Comparison of ENCODE assay signal across 10 cellular contexts in the genomic region with DNA sequence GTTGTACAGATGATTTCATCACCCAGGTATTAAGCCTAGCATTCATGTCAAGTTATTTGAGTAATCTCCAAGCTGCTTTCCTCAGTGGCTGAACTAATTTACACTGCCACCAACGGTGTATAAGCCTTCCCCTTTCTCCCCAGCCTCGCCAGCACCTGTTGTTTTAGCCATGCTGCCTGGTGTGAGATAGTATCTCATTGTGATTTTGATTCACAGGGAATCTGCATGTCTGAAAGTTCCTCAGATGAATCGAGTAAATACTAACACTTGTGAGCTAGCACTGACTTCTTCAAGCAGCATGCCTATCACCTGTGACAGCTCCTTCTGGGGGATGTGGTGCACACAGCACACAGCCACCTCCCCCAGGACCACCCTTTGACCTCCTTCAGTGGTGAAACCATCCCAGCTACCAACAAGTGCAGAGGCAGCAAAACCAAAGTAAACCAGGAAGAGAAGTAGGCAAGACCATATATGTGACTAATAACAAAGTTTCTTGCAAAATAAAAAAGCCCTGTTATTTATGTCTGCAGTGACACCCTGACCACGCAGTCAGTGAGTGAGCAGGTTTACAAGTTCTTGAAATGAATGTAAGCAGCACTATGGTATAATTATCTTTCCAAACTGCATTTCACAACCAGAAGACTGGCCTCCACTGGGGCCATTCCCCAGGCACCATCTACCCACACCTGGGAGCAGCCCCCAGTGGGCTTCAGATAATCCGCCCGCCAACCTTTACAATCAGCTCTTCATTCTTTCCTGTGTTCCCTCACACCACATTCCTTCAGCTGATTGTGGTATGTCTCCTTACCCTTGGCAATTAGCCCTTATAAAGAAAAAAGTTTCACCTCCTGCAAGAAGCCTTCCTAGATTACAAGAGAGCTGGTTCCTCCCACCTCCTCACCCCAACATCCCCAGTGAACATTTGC.
DNase-seq lines count a peak whose midpoint lies in the region; FAIRE-seq and TF ChIP-seq lines count a peak whose summit lies in the region.
"Had no signal": no experiment of that assay in that cellular context is flagged by ENCODE, and none has a peak within 500 bp of the region (broad histone marks: within the 10 kb centered on the region; RNA-seq: fewer than 3 reads in every experiment).

No MANE protein-coding gene starts in this region.

- no peak overlapping the region for H3K27ac ChIP-seq in BLaER1

- FAIRE-seq in GM12891 (lab: Jason Lieb, UNC) (no peak), urothelium cell line (lab: Jason Lieb, UNC) (no peak)

- no peaks in the 10 kb centered on the region for H3K27me3 ChIP-seq in BLaER1

- TF ChIP-seq POLR2A in GM12891 (IDR thresholded peaks at IDR 0.05; ENCODE audit: low read depth, low read length): no peak

- no peak overlapping the region for H3K4me3 ChIP-seq in BLaER1

- H3K4me2 ChIP-seq in BLaER1: peak overlapping the region; percentile 89

- no peaks in the 10 kb centered on the region for H4K20me1 ChIP-seq in BLaER1

- H3K9ac ChIP-seq in BLaER1: no peak overlapping the region

- peak; percentile 76 for DNase-seq in H4 (ENCODE audit: low spot score)
- DNase-seq in RPMI7951 (ENCODE audit: low read depth): peak; percentile 15
- peak; percentile 72 for DNase-seq in iPS DF 4.7 (ENCODE audit: extremely low read depth, low spot score)
- no peak for DNase-seq in inferior parietal cortex (ENCODE audit: extremely low spot score)
- DNase-seq in islet precursor cell: no peak
- no peak for DNase-seq in GM12891 (ENCODE audit: insufficient read length, low spot score)
- no peak for DNase-seq in urothelium cell line (ENCODE audit: low spot score)
- DNase-seq: NCI-H345, occipital lobe had no signal

- H3K36me3 ChIP-seq in BLaER1: no peaks in the 10 kb centered on the region

- H3K4me1 ChIP-seq in BLaER1: peaks cover 56% of the 10 kb centered on the region

- H3K9me3 ChIP-seq in BLaER1: no peaks in the 10 kb centered on the region

TF ChIP-seq in GM12891, 5 proteins besides CTCF, POLR2A, EP300 and RAD21:
- TF ChIP-seq PAX5 (IDR thresholded peaks at IDR 0.05; ENCODE audit: insufficient read depth, low read length, severe bottlenecking): no peak
- TF ChIP-seq POU2F2 (IDR thresholded peaks at IDR 0.05; ENCODE audit: low read depth, low read length): no peak
- no peak for TF ChIP-seq SPI1 (IDR thresholded peaks at IDR 0.05; ENCODE audit: low read depth, low read length)
- TF ChIP-seq TAF1 (IDR thresholded peaks at IDR 0.05; ENCODE audit: low read depth, low read length): no peak
- no peak for TF ChIP-seq POLR2AphosphoS5 (IDR thresholded peaks at IDR 0.05; ENCODE audit: low read depth, low read length)

Comparison
In these comparisons a context has a peak if more than half of its experiments do, and no peak if none do; other contexts are left out.
1. DNase-seq: peak in H4 (single experiment), RPMI7951 (single experiment) and iPS DF 4.7 (single experiment); none in inferior parietal cortex (single experiment), islet precursor cell (single experiment), GM12891 (single experiment) and urothelium cell line (single experiment).